ENCODE assay signal across 12 cellular contexts in genomic region chr6:7591770-7592169, GRCh38. TPM values are rescaled to one million over a fixed set of nuclear protein-coding genes. Genes with fewer than 3 reads are reported as not detected.
DNase-seq lines count a peak whose midpoint lies in the region; ATAC-seq, FAIRE-seq and TF ChIP-seq lines count a peak whose summit lies in the region.
"Had no signal": no experiment of that assay in that cellular context is flagged by ENCODE, and none has a peak within 500 bp of the region (broad histone marks: within the 10 kb centered on the region; RNA-seq: fewer than 3 reads in every experiment).

No MANE protein-coding gene starts in this region.

- TF ChIP-seq EP300 in A549 (IDR thresholded peaks at IDR 0.05), result no peak

- H2AFZ ChIP-seq in GM23248 (no peak overlapping the region), keratinocyte (ENCODE audit: control insufficient read depth, low read length) (no peak overlapping the region)

- H4K20me1 ChIP-seq in GM23248 (ENCODE audit: insufficient read depth) (no peaks in the 10 kb centered on the region; the same call in 1 of the 2 replicates), keratinocyte (ENCODE audit: control insufficient read depth, extremely low read depth, insufficient read depth, low read length) (no peaks in the 10 kb centered on the region)

- H3K9ac ChIP-seq in GM23248, result peak overlapping the region; percentile 85; the same call in 1 of the 2 replicates
- no peak overlapping the region for H3K9ac ChIP-seq in keratinocyte (ENCODE audit: control insufficient read depth, extremely low read depth, insufficient read depth, low read length)

- peak overlapping the region; percentile 90 for H3K4me2 ChIP-seq in A549
- peak overlapping the region; percentile 93 for H3K4me2 ChIP-seq in GM23248 (ENCODE audit: unreplicated experiment)
- peak overlapping the region; percentile 78 for H3K4me2 ChIP-seq in keratinocyte (ENCODE audit: control insufficient read depth, extremely low read depth, insufficient read depth, low read depth, low read length)

- peak overlapping the region; percentile 98 for H3K4me3 Mint-ChIP-seq in activated CD8-positive, alpha-beta T cell treated with anti-CD3 and anti-CD28 coated beads for 36 hours

- CTCF ChIA-PET in A549 (lab: Yijun Ruan, JAX), result interaction anchor here (1.2 kb wide), 1 partner anchor 167 kb away, joined by 3 read pairs; no protein-coding TSS in a partner anchor
- CTCF ChIA-PET in activated CD8-positive, alpha-beta T cell treated with anti-CD3 and anti-CD28 coated beads for 36 hours (lab: Charles Lee), result interaction anchor here (1.3 kb wide), 1 partner anchor 9 kb away, joined by 3 read pairs; no protein-coding TSS in a partner anchor

- no peaks in the 10 kb centered on the region for H3K27me3 ChIP-seq in GM23248 (replicated peaks; ENCODE audit: insufficient read depth)
- no peaks in the 10 kb centered on the region for H3K27me3 ChIP-seq in keratinocyte (ENCODE audit: control insufficient read depth, extremely low read depth, insufficient read depth, low read length)

- TF ChIP-seq POLR2A in A549 (IDR thresholded peaks at IDR 0.05; ENCODE audit: low read length), result no peak
- TF ChIP-seq POLR2A in GM12892 (IDR thresholded peaks at IDR 0.05; ENCODE audit: low read depth, low read length), result no peak

- no peak for DNase-seq in A549 (ENCODE audit: low read depth in 1 of 2, low spot score in 1 of 2)
- no peak for DNase-seq in GM23248
- DNase-seq in activated CD8-positive, alpha-beta T cell treated with anti-CD3 and anti-CD28 coated beads for 36 hours, result no peak
- DNase-seq in keratinocyte (ENCODE audit: low read depth, low spot score), result no peak
- no peak for DNase-seq in caudate nucleus (lab: John Stamatoyannopoulos, UW)
- no peak for DNase-seq in GM12892 (ENCODE audit: insufficient read length)
- DNase-seq in kidney glomerular epithelial cell (lab: John Stamatoyannopoulos, UW), result no peak
- no peak for DNase-seq in MV-4-11 (lab: John Stamatoyannopoulos, UW)
- DNase-seq: activated naive CD4-positive, alpha-beta T cell; NCI-H526; T-helper 9 cell had no signal

- H3K79me2 ChIP-seq in GM23248 (ENCODE audit: insufficient read depth) (peaks cover 64% of the 10 kb centered on the region), keratinocyte (ENCODE audit: control insufficient read depth, insufficient read depth, low read length) (peaks cover 32% of the 10 kb centered on the region)

- 96% methylated on average over 5 of the region's 5 CpGs for WGBS in A549 (ENCODE audit: missing lambda C conversion rate)
- 97 to 99% methylated on average over 5 of the region's 5 CpGs for WGBS in GM23248 (ENCODE audit: low coverage in 1 of 2, low lambda C conversion rate in 2 of 2, missing lambda C conversion rate in 2 of 2), 2 experiments

- intact Hi-C loops in activated CD8-positive, alpha-beta T cell treated with anti-CD3 and anti-CD28 coated beads for 36 hours (cut with micrococcal nuclease), result no loop called here

- POLR2A ChIA-PET in A549 (lab: Yijun Ruan, JAX), result no interaction called here
- POLR2A ChIA-PET in activated CD8-positive, alpha-beta T cell treated with anti-CD3 and anti-CD28 coated beads for 36 hours (lab: Charles Lee), result interaction anchor here (0.6 to 1.6 kb wide), 4 partner anchors 9 to 461 kb away, joined by 3 to 5 read pairs (median 4); partner anchors contain the start of genes CAGE1 and RIOK1

- FAIRE-seq in A549 (lab: Jason Lieb, UNC) (no peak), keratinocyte (lab: Jason Lieb, UNC) (no peak), GM12892 (lab: Jason Lieb, UNC) (no peak)
- FAIRE-seq: GM18507 had no signal

- in situ Hi-C loops in GM23248 (cut with MboI), result no loop called here

- H3K27me3 Mint-ChIP-seq in activated CD8-positive, alpha-beta T cell treated with anti-CD3 and anti-CD28 coated beads for 36 hours, result no peaks in the 10 kb centered on the region

- H3K27ac ChIP-seq in A549, result no peak overlapping the region
- H3K27ac ChIP-seq in GM23248, result no peak overlapping the region
- H3K27ac ChIP-seq in keratinocyte (ENCODE audit: control insufficient read depth, insufficient read depth, low read length), result no peak overlapping the region
- no peak overlapping the region for H3K27ac ChIP-seq in caudate nucleus (ENCODE audit: low read depth, low read length)

- no peak for TF ChIP-seq CTCF in A549 (IDR thresholded peaks at IDR 0.05)
- TF ChIP-seq CTCF in activated CD8-positive, alpha-beta T cell treated with anti-CD3 and anti-CD28 coated beads for 36 hours (IDR thresholded peaks at IDR 0.05), result no peak
- no peak for TF ChIP-seq CTCF in keratinocyte (optimal IDR thresholded peaks at IDR 0.05 in 1 of 3, IDR thresholded peaks at IDR 0.05 in 1 of 3, conservative IDR thresholded peaks at IDR 0.05 in 1 of 3; ENCODE audit: extremely low read depth in 1 of 3, insufficient read depth in 2 of 3, low read length in 3 of 3)

- H3K9me3 Mint-ChIP-seq in activated CD8-positive, alpha-beta T cell treated with anti-CD3 and anti-CD28 coated beads for 36 hours, result no peaks in the 10 kb centered on the region

- no peak overlapping the region for H3K4me3 ChIP-seq in A549
- H3K4me3 ChIP-seq in GM23248, result peak overlapping the region; percentile 99
- H3K4me3 ChIP-seq in keratinocyte (ENCODE audit: control insufficient read depth in 2 of 3, extremely low read depth in 1 of 3, insufficient read depth in 2 of 3, low read depth in 1 of 3, low read length in 3 of 3), result no peak overlapping the region

- no peak for ATAC-seq in A549
- ATAC-seq in activated CD8-positive, alpha-beta T cell treated with anti-CD3 and anti-CD28 coated beads for 36 hours, result no peak

- H3K36me3 Mint-ChIP-seq in activated CD8-positive, alpha-beta T cell treated with anti-CD3 and anti-CD28 coated beads for 36 hours (ENCODE audit: low read depth), result peaks cover 29% of the 10 kb centered on the region

- no peaks in the 10 kb centered on the region for H3K9me3 ChIP-seq in A549
- H3K9me3 ChIP-seq in GM23248 (ENCODE audit: low read depth), result no peaks in the 10 kb centered on the region
- H3K9me3 ChIP-seq in keratinocyte (ENCODE audit: control insufficient read depth, low read depth, low read length), result no peaks in the 10 kb centered on the region

- dilution Hi-C loops in keratinocyte (cut with MboI; ENCODE audit: extremely low pct_ligation_motif_present, low sequenced_read_pairs), result loop anchor here (25.0 kb wide), 1 partner anchor 179 kb away; no protein-coding TSS in a partner anchor

- H3K9me1 ChIP-seq in keratinocyte (ENCODE audit: control insufficient read depth, extremely low read depth, insufficient read depth, low read length), result no peaks in the 10 kb centered on the region

- no peak for TF ChIP-seq RAD21 in A549 (conservative IDR thresholded peaks at IDR 0.05 in 1 of 2, IDR thresholded peaks at IDR 0.05 in 1 of 2)

- peak overlapping the region; percentile 4 for H3K27ac Mint-ChIP-seq in activated CD8-positive, alpha-beta T cell treated with anti-CD3 and anti-CD28 coated beads for 36 hours

- H3K4me1 Mint-ChIP-seq in activated CD8-positive, alpha-beta T cell treated with anti-CD3 and anti-CD28 coated beads for 36 hours (ENCODE audit: low read depth), result peaks cover 38% of the 10 kb centered on the region

- peaks cover 29% of the 10 kb centered on the region for H3F3A ChIP-seq in GM23248 (ENCODE audit: insufficient read depth)

- H3K36me3 ChIP-seq in GM23248 (ENCODE audit: low read depth), result peaks cover 22% of the 10 kb centered on the region
- peaks cover 0 to 9% of the 10 kb centered on the region in 2 experiments for H3K36me3 ChIP-seq in keratinocyte (ENCODE audit: control insufficient read depth in 2 of 2, extremely low read depth in 1 of 2, insufficient read depth in 2 of 2, low read length in 2 of 2)

- H3K9me2 ChIP-seq in GM23248 (ENCODE audit: insufficient read depth), result no peaks in the 10 kb centered on the region

- H3K4me1 ChIP-seq in A549 (peaks cover 32% of the 10 kb centered on the region), GM23248 (ENCODE audit: insufficient read depth) (peaks cover 34% of the 10 kb centered on the region), keratinocyte (ENCODE audit: control insufficient read depth, extremely low read depth, insufficient read depth, low read length) (peaks cover 17% of the 10 kb centered on the region)

RNA-seq across cellular contexts. Expression of gene SNRNP48, which starts 1.8 kb away (rescaled TPM):
- 10.6 and 13.7 TPM in 2 replicates for polyA plus RNA-seq in A549 (2011; rRNA removed)
- polyA plus RNA-seq in A549 (2012; cell fraction: cytosol; rRNA removed), result 3.5 and 4.2 TPM in 2 replicates
- 2.6 and 4.1 TPM in 2 replicates for polyA plus RNA-seq in A549 (2012; cell fraction: nucleus; rRNA removed)
- 12.8 to 13.9 TPM (median 13.0 TPM) in 3 replicates for polyA plus RNA-seq in A549 (2017; fragmentation: RNase III; extraction: RNeasy Plus Mini Kit Qiagen cat#74134 plus additional on column Dnase treatment)
- polyA minus RNA-seq in A549 (2011; rRNA and poly(A)+ RNA removed), result 3.0 and 3.3 TPM in 2 replicates
- total RNA-seq in GM23248 (2014; rRNA removed; shearing (Covaris generic)), result 9.9 and 13.1 TPM in 2 replicates
- 9.7 and 11.5 TPM in 2 replicates for polyA plus RNA-seq in GM23248 (2016; fragmentation: Nextera tagmentation; extraction: Ambion mirVana)
- 10 to 100 TPM; 19.8 to 22.4 TPM for total RNA-seq in activated CD8-positive, alpha-beta T cell treated with anti-CD3 and anti-CD28 coated beads for 36 hours
- polyA plus RNA-seq in keratinocyte, result 5.9 to 12.2 TPM (median 6.1 TPM) in 3 replicates
- polyA plus RNA-seq in keratinocyte (2011; ENCODE audit: low read depth), result 25.0 TPM
- 3.5 and 7.5 TPM in 2 replicates for polyA plus RNA-seq in keratinocyte (2011; cell fraction: cytosol; rRNA removed)
- polyA plus RNA-seq in keratinocyte (2011; cell fraction: nucleus; rRNA removed), result 7.5 and 10.1 TPM in 2 replicates
- polyA plus RNA-seq in keratinocyte (2012; ENCODE audit: low replicate concordance), result 7.1 and 8.8 TPM in 2 replicates
- 1.7 to 7.5 TPM (median 4.0 TPM) in 3 replicates for polyA minus RNA-seq in keratinocyte
- 5.9 TPM for polyA minus RNA-seq in keratinocyte (2011; cell fraction: cytosol; rRNA and poly(A)+ RNA removed)
- polyA minus RNA-seq in keratinocyte (2011; cell fraction: nucleus; rRNA and poly(A)+ RNA removed), result 3.8 and 8.3 TPM in 2 replicates
- 9.6 TPM for polyA plus RNA-seq in GM12892 (2012; ENCODE audit: missing spikeins)

RNA-seq across cellular contexts. Expression of gene DSP, which starts 50.3 kb away (rescaled TPM):
- polyA plus RNA-seq in A549 (2011; rRNA removed) (34.1 and 45.4 TPM in 2 replicates), A549 (2017; fragmentation: RNase III; extraction: RNeasy Plus Mini Kit Qiagen cat#74134 plus additional on column Dnase treatment) (12.9 to 15.2 TPM (median 14.1 TPM) in 3 replicates), GM23248 (2016; fragmentation: Nextera tagmentation; extraction: Ambion mirVana) (76.4 and 78.1 TPM in 2 replicates), keratinocyte (254 to 286 TPM (median 255 TPM) in 3 replicates)
- polyA plus RNA-seq in A549 (2012; cell fraction: cytosol; rRNA removed), result 5.0 and 5.3 TPM in 2 replicates
- polyA plus RNA-seq in A549 (2012; cell fraction: nucleus; rRNA removed), result 10.2 and 13.4 TPM in 2 replicates
- 60.2 and 72.2 TPM in 2 replicates for polyA minus RNA-seq in A549 (2011; rRNA and poly(A)+ RNA removed)
- total RNA-seq in GM23248 (2014; rRNA removed; shearing (Covaris generic)), result 108 and 110 TPM in 2 replicates
- total RNA-seq in activated CD8-positive, alpha-beta T cell treated with anti-CD3 and anti-CD28 coated beads for 36 hours, result under 1 TPM; 0.07 to 0.25 TPM
- 2,196 TPM for polyA plus RNA-seq in keratinocyte (2011; ENCODE audit: low read depth)
- polyA plus RNA-seq in keratinocyte (2011; cell fraction: cytosol; rRNA removed), result 184 and 222 TPM in 2 replicates
- polyA plus RNA-seq in keratinocyte (2011; cell fraction: nucleus; rRNA removed), result 932 and 1,129 TPM in 2 replicates
- 346 and 943 TPM in 2 replicates for polyA plus RNA-seq in keratinocyte (2012; ENCODE audit: low replicate concordance)
- 431 to 618 TPM (median 497 TPM) in 3 replicates for polyA minus RNA-seq in keratinocyte
- polyA minus RNA-seq in keratinocyte (2011; cell fraction: cytosol; rRNA and poly(A)+ RNA removed), result 239 TPM
- polyA minus RNA-seq in keratinocyte (2011; cell fraction: nucleus; rRNA and poly(A)+ RNA removed), result 1,008 and 1,842 TPM in 2 replicates
- not detected for polyA plus RNA-seq in GM12892 (2012; ENCODE audit: missing spikeins)
